Comparison of ENCODE assay signal across 24 cellular contexts in genomic region chr3:194507571-194507970, GRCh38.
"Had no signal": no experiment of that assay in that cellular context is flagged by ENCODE, and none has a peak within 500 bp of the region (broad histone marks: within the 10 kb centered on the region; RNA-seq: fewer than 3 reads in every experiment).

No MANE protein-coding gene starts in this region.

- H3K4me1 Mint-ChIP-seq: IgD-negative memory B cell, T-cell had no signal

- H3K4me2 ChIP-seq: SK-N-SH had no signal

- H3K4me3 Mint-ChIP-seq: IgD-negative memory B cell, T-cell had no signal

- FAIRE-seq: K562 had no signal

- H3K9me3 Mint-ChIP-seq: IgD-negative memory B cell, T-cell had no signal

- H3K36me3 Mint-ChIP-seq: IgD-negative memory B cell, T-cell had no signal

- H3K27ac ChIP-seq: RWPE1 had no signal

- H3K9ac ChIP-seq: SK-N-SH had no signal

- H3K27ac Mint-ChIP-seq: IgD-negative memory B cell, T-cell had no signal

- H3K27me3 Mint-ChIP-seq: IgD-negative memory B cell, T-cell had no signal

- H3K9me3 ChIP-seq: SK-N-SH had no signal

- H3K4me3 ChIP-seq: K562 had no signal

- DNase-seq: MV-4-11, NCI-H1048, NCI-H1105, NCI-H1417 treated with DMSO at 0.1 percent for 48 hours, NCI-H146, NCI-H1694 treated with DMSO at 0.1 percent for 48 hours, NCI-H1930, NCI-H2081, NCI-H2107, NCI-H2171, NCI-H226, NCI-H446, NCI-H510A, NCI-H524 treated with DMSO at 0.1 percent for 48 hours, NCI-H69, NCI-H774, PC-3, SHP77, SK-N-SH, SW 1271, T-cell had no signal
